8 cellular contexts compared by ENCODE assay signal in genomic region chr1:153783233-153784190, GRCh38. TPM values are rescaled to one million over a fixed set of nuclear protein-coding genes. Genes with fewer than 3 reads are reported as not detected.
A peak's percentile ranks its signal among the peaks of the same experiment; 100 is the strongest.
DNase-seq lines count a peak whose midpoint lies in the region; ATAC-seq and TF ChIP-seq lines count a peak whose summit lies in the region.

No MANE protein-coding gene starts in this region.

- H3K4me3 Mint-ChIP-seq in IgD-negative memory B cell, result peak overlapping the region; percentile 90 to 99 (median 92)
- peak overlapping the region; percentile 84 for H3K4me3 Mint-ChIP-seq in activated T-cell treated with anti-CD3 and anti-CD28 coated beads, Interleukin-2, amount 50 U/mL, for 24 hours

- H3K27me3 Mint-ChIP-seq in IgD-negative memory B cell, result no peaks in the 10 kb centered on the region
- H3K27me3 Mint-ChIP-seq in activated T-cell treated with anti-CD3 and anti-CD28 coated beads, Interleukin-2, amount 50 U/mL, for 24 hours, result peaks cover 3% of the 10 kb centered on the region

- no peaks in the 10 kb centered on the region for H3K9me2 ChIP-seq in PC-3 (replicated peaks; ENCODE audit: low read length)

- BruUV-seq in PC-3 (replicated peaks; lab: Mats Ljungman, UMichigan), result TSS peak; percentile 97

- no peak for TF ChIP-seq CTCF in PC-3 (conservative IDR thresholded peaks at IDR 0.05; ENCODE audit: low read depth, low read length)

- H2AFZ ChIP-seq in PC-3 (ENCODE audit: low read length), result peak overlapping the region; percentile 86

- H3K9ac ChIP-seq in PC-3 (ENCODE audit: low read length), result peak overlapping the region; percentile 89

- peaks cover 12 to 18% (median 17%) of the 10 kb centered on the region in 3 donors for H3K4me1 Mint-ChIP-seq in IgD-negative memory B cell
- peaks cover 11% of the 10 kb centered on the region for H3K4me1 Mint-ChIP-seq in activated T-cell treated with anti-CD3 and anti-CD28 coated beads, Interleukin-2, amount 50 U/mL, for 24 hours (ENCODE audit: low read depth)

- peak overlapping the region; percentile 67 for H3K27ac ChIP-seq in PC-3 (ENCODE audit: low read length)

- peak overlapping the region; percentile 76 to 98 (median 91) for H3K27ac Mint-ChIP-seq in IgD-negative memory B cell
- H3K27ac Mint-ChIP-seq in activated T-cell treated with anti-CD3 and anti-CD28 coated beads, Interleukin-2, amount 50 U/mL, for 24 hours, result peak overlapping the region; percentile 96

- POLR2A ChIA-PET in PC-3 (lab: Charles Lee; ENCODE audit: unreplicated experiment), result interaction anchor here (0.5 to 0.6 kb wide), 3 partner anchors 53 to 1281 kb away, joined by 3 to 5 read pairs (median 4); partner anchors contain the start of gene INTS3

- H3K27me3 ChIP-seq in PC-3 (ENCODE audit: low read length), result no peaks in the 10 kb centered on the region

- CTCF ChIA-PET in PC-3 (lab: Charles Lee), result interaction anchor here (0.6 kb wide), 2 partner anchors 8 to 545 kb away, joined by 4 to 6 read pairs; no protein-coding TSS in a partner anchor

- no peaks in the 10 kb centered on the region for H3K9me3 ChIP-seq in PC-3 (ENCODE audit: low read length)

- H3K4me3 ChIP-seq in PC-3 (ENCODE audit: low read length), result peak overlapping the region; percentile 82

- no peaks in the 10 kb centered on the region for H3K79me2 ChIP-seq in PC-3 (ENCODE audit: low read length)

- H3K36me3 Mint-ChIP-seq in IgD-negative memory B cell, result peaks cover 1% of the 10 kb centered on the region
- no peaks in the 10 kb centered on the region for H3K36me3 Mint-ChIP-seq in activated T-cell treated with anti-CD3 and anti-CD28 coated beads, Interleukin-2, amount 50 U/mL, for 24 hours (ENCODE audit: low read depth)

- ATAC-seq in GM21529 (IDR thresholded peaks at IDR 0.05; ENCODE audit: unreplicated experiment) (peak; percentile 89), PC-3 (peak; percentile 96), esophagus mucosa (peak; percentile 92)

- H3F3A ChIP-seq in PC-3 (ENCODE audit: low read length, unreplicated experiment), result no peaks in the 10 kb centered on the region

- intact Hi-C loops in PC-3 (cut with micrococcal nuclease), result no loop called here

- no peaks in the 10 kb centered on the region for H4K20me1 ChIP-seq in PC-3 (ENCODE audit: low read length)

- H3K9me3 Mint-ChIP-seq in IgD-negative memory B cell, result no peaks in the 10 kb centered on the region
- no peaks in the 10 kb centered on the region for H3K9me3 Mint-ChIP-seq in activated T-cell treated with anti-CD3 and anti-CD28 coated beads, Interleukin-2, amount 50 U/mL, for 24 hours

- DNase-seq in DMS153 (lab: John Stamatoyannopoulos, UW) (peak; percentile 90), PC-3 (peak; percentile 96), myocyte (ENCODE audit: low read depth) (peak; percentile 86)
- peak; percentile 96 for DNase-seq in activated T-cell treated with anti-CD3 and anti-CD28 coated beads, Interleukin-2, amount 50 U/mL, for 24 hours
- peak; percentile 77 to 87 for DNase-seq in stimulated activated CD8-positive, alpha-beta memory T cell treated with anti-CD3 and anti-CD28 coated beads, Interleukin-7, amount 100 ng/mL, for 4 hours (ENCODE audit: low read depth in 2 of 2)

- H3K36me3 ChIP-seq in PC-3 (ENCODE audit: low read depth, low read length), result no peaks in the 10 kb centered on the region

- peak overlapping the region; percentile 94 for H3K4me2 ChIP-seq in PC-3 (ENCODE audit: low read length)

- peaks cover 9% of the 10 kb centered on the region for H3K4me1 ChIP-seq in PC-3 (ENCODE audit: insufficient read depth, low read length)

RNA-seq across cellular contexts. Expression of gene SLC27A3, which starts 8.3 kb away (rescaled TPM):
- 12.9 TPM for polyA plus RNA-seq in IgD-negative memory B cell
- 6.3 and 9.2 TPM in 2 replicates for total RNA-seq in PC-3 (2014; rRNA removed)
- total RNA-seq in esophagus mucosa, result 16.1 TPM
- total RNA-seq in myocyte, result 0.29 and 0.42 TPM in 2 replicates
- polyA plus RNA-seq in myocyte (2012), result 1.7 TPM

RNA-seq across cellular contexts. Expression of gene INTS3, which starts 55.7 kb away (rescaled TPM):
- polyA plus RNA-seq in IgD-negative memory B cell, result 11.8 TPM
- 46.5 and 57.4 TPM in 2 replicates for total RNA-seq in PC-3 (2014; rRNA removed)
- total RNA-seq in esophagus mucosa, result 22.5 TPM
- total RNA-seq in myocyte, result 24.0 and 27.7 TPM in 2 replicates
- 34.6 TPM for polyA plus RNA-seq in myocyte (2012)

Comparison
In these comparisons a context has a peak if more than half of its experiments do, and no peak if none do; other contexts are left out.
1. Peak in every context shown above with its lines: DNase-seq, ATAC-seq, H3K4me3 ChIP-seq and H3K27ac ChIP-seq.